In genomic region chr17:59761385-59762021, GRCh38 we compare ENCODE assay signal across 1 cellular context.
TF ChIP-seq lines count a peak whose summit lies in the region.

No MANE protein-coding gene starts in this region.

TF ChIP-seq in WTC11, 78 proteins besides CTCF, POLR2A, EP300 and RAD21 (continued from another document):
- TF ChIP-seq ZNF512 (CRISPR knock-in tag; IDR thresholded peaks at IDR 0.05; ENCODE audit: borderline replicate concordance) (no peak), ETV6 (CRISPR knock-in tag; IDR thresholded peaks at IDR 0.05) (no peak), JAZF1 (CRISPR knock-in tag; IDR thresholded peaks at IDR 0.05) (no peak), RELA (CRISPR knock-in tag; IDR thresholded peaks at IDR 0.05; ENCODE audit: borderline replicate concordance) (no peak), E2F4 (CRISPR knock-in tag; IDR thresholded peaks at IDR 0.05; ENCODE audit: borderline replicate concordance, low read depth) (no peak), FOXP1 (CRISPR knock-in tag; IDR thresholded peaks at IDR 0.05; ENCODE audit: borderline replicate concordance) (no peak), ZMAT4 (CRISPR knock-in tag; IDR thresholded peaks at IDR 0.05) (no peak), ZNF138 (CRISPR knock-in tag; conservative IDR thresholded peaks at IDR 0.05) (no peak), ATF3 (CRISPR knock-in tag; conservative IDR thresholded peaks at IDR 0.05) (no peak)
